15 cellular contexts compared by ENCODE assay signal in the genomic region with DNA sequence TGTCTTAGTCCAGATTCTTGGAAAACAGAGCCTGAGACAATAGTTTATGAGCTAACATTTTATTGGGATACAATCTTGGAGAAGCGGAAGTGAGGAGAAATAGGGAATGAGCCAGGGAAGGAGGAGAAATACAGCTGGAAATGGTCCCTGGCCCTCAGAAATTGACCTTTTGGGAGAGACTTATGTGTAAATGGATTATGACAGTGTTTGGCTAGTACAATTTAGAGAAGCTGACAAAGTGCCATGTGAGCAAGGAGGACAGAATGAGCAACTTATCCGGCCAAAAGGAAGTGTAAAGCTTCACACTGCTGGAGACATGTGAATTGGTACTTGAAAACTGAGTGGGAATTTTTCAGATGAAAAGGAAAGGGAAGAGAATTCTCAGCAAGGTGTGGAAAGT. TPM values are rescaled to one million over a fixed set of nuclear protein-coding genes. Genes with fewer than 3 reads are reported as not detected.
DNase-seq lines count a peak whose midpoint lies in the region; ATAC-seq and TF ChIP-seq lines count a peak whose summit lies in the region.
"Had no signal": no experiment of that assay in that cellular context is flagged by ENCODE, and none has a peak within 500 bp of the region (broad histone marks: within the 10 kb centered on the region; RNA-seq: fewer than 3 reads in every experiment).

No MANE protein-coding gene starts in this region.

- ATAC-seq in Panc1 (no peak), GM18867 (IDR thresholded peaks at IDR 0.05; ENCODE audit: unreplicated experiment) (no peak), HG03139 (IDR thresholded peaks at IDR 0.05; ENCODE audit: unreplicated experiment) (no peak)
- no peak for ATAC-seq in stimulated activated naive B cell treated with anti-CD40 and anti-IgM and Interleukin-4, amounts not matched to agents 10 μg/mL and 1 μg/mL and 100 μg/mL, for 72 hours (replicated peaks)
- ATAC-seq: gastrocnemius medialis had no signal

- no peak for TF ChIP-seq CTCF in Panc1 (IDR thresholded peaks at IDR 0.05)

- DNase-seq in T-helper 2 cell treated with Interferon-gamma antibody and Interleukin-4, amounts not matched to agents 5 μg/mL and 100 μg/mL, for 36 hours (ENCODE audit: low spot score): no peak
- DNase-seq in T-helper 2 cell: no peak
- DNase-seq in Panc1 (ENCODE audit: low read depth, low spot score): no peak
- DNase-seq in fibroblast of peridontal ligament (ENCODE audit: extremely low read depth): peak; percentile 28
- DNase-seq in stimulated activated naive B cell treated with anti-CD40 and anti-IgM and Interleukin-4, amounts not matched to agents 10 μg/mL and 1 μg/mL and 100 μg/mL, for 72 hours: no peak
- no peak for DNase-seq in RPMI8226
- DNase-seq: amniotic stem cell, gastrocnemius medialis, midbrain, NCI-H1092, OCI-M1, thyroid gland, WERI-Rb-1 had no signal

- POLR2A ChIA-PET in Panc1 (lab: Charles Lee): no interaction called here

- peaks cover 32% of the 10 kb centered on the region for H3K4me1 ChIP-seq in Panc1 (ENCODE audit: control insufficient read depth, insufficient read depth, low read length)

- H3K36me3 ChIP-seq in Panc1 (ENCODE audit: control insufficient read depth, insufficient read depth, low read length): no peaks in the 10 kb centered on the region
- H3K36me3 ChIP-seq: gastrocnemius medialis, thyroid gland, WERI-Rb-1 had no signal

- H3K27me3 ChIP-seq in Panc1 (ENCODE audit: control insufficient read depth, insufficient read depth, low read length): no peaks in the 10 kb centered on the region
- H3K27me3 ChIP-seq: gastrocnemius medialis, thyroid gland had no signal

- H3K27ac Mint-ChIP-seq in T-helper 2 cell treated with Interferon-gamma antibody and Interleukin-4, amounts not matched to agents 5 μg/mL and 100 μg/mL, for 36 hours: no peak overlapping the region
- peak overlapping the region; percentile 15 for H3K27ac Mint-ChIP-seq in stimulated activated naive B cell treated with anti-CD40 and anti-IgM and Interleukin-4, amounts not matched to agents 10 μg/mL and 1 μg/mL and 100 μg/mL, for 72 hours

- in situ Hi-C loops in Panc1 (cut with HindIII; ENCODE audit: low pct_unique_long_range_greater_than_20kb, low sequenced_read_pairs): no loop called here

- no peaks in the 10 kb centered on the region for H3K9me3 ChIP-seq in Panc1 (ENCODE audit: control insufficient read depth, insufficient read depth, low read depth, low read length)
- H3K9me3 ChIP-seq: gastrocnemius medialis, thyroid gland had no signal

- no TSS peak for BruUV-seq in Panc1 (replicated peaks; lab: Mats Ljungman, UMichigan)

- peak overlapping the region in 1 of 2 experiments; percentile 4; a peak in 1 of 4 replicates for H3K4me3 ChIP-seq in Panc1 (ENCODE audit: low read depth in 2 of 2, low read length in 2 of 2)
- H3K4me3 ChIP-seq: gastrocnemius medialis, thyroid gland had no signal

- peak overlapping the region; percentile 77 for H3K27ac ChIP-seq in Panc1 (ENCODE audit: low read length)
- H3K27ac ChIP-seq: gastrocnemius medialis, thyroid gland, WERI-Rb-1 had no signal

- peaks cover 55% of the 10 kb centered on the region for H3K4me1 Mint-ChIP-seq in T-helper 2 cell treated with Interferon-gamma antibody and Interleukin-4, amounts not matched to agents 5 μg/mL and 100 μg/mL, for 36 hours (ENCODE audit: low read depth)
- H3K4me1 Mint-ChIP-seq in stimulated activated naive B cell treated with anti-CD40 and anti-IgM and Interleukin-4, amounts not matched to agents 10 μg/mL and 1 μg/mL and 100 μg/mL, for 72 hours: peaks cover 44 to 59% of the 10 kb centered on the region in 2 donors

- peak overlapping the region; percentile 1 for H3K4me3 Mint-ChIP-seq in T-helper 2 cell treated with Interferon-gamma antibody and Interleukin-4, amounts not matched to agents 5 μg/mL and 100 μg/mL, for 36 hours
- peak overlapping the region in 1 of 2 donors; percentile 13 for H3K4me3 Mint-ChIP-seq in stimulated activated naive B cell treated with anti-CD40 and anti-IgM and Interleukin-4, amounts not matched to agents 10 μg/mL and 1 μg/mL and 100 μg/mL, for 72 hours

- CTCF ChIA-PET in Panc1 (lab: Charles Lee): no interaction called here

- no peaks in the 10 kb centered on the region for H3K27me3 Mint-ChIP-seq in T-helper 2 cell treated with Interferon-gamma antibody and Interleukin-4, amounts not matched to agents 5 μg/mL and 100 μg/mL, for 36 hours (ENCODE audit: low read depth)
- H3K27me3 Mint-ChIP-seq in stimulated activated naive B cell treated with anti-CD40 and anti-IgM and Interleukin-4, amounts not matched to agents 10 μg/mL and 1 μg/mL and 100 μg/mL, for 72 hours: no peaks in the 10 kb centered on the region

- intact Hi-C loops in Panc1 (cut with micrococcal nuclease; ENCODE audit: unreplicated experiment): loop anchor here (5.0 to 10.0 kb wide), 3 partner anchors 91 to 789 kb away; a partner anchor contains a TSS

- H3K9me3 Mint-ChIP-seq in T-helper 2 cell treated with Interferon-gamma antibody and Interleukin-4, amounts not matched to agents 5 μg/mL and 100 μg/mL, for 36 hours: no peaks in the 10 kb centered on the region
- H3K9me3 Mint-ChIP-seq in stimulated activated naive B cell treated with anti-CD40 and anti-IgM and Interleukin-4, amounts not matched to agents 10 μg/mL and 1 μg/mL and 100 μg/mL, for 72 hours: no peaks in the 10 kb centered on the region

- peaks cover 21% of the 10 kb centered on the region for H3K36me3 Mint-ChIP-seq in T-helper 2 cell treated with Interferon-gamma antibody and Interleukin-4, amounts not matched to agents 5 μg/mL and 100 μg/mL, for 36 hours (ENCODE audit: low read depth)
- peaks cover 2 to 14% of the 10 kb centered on the region in 2 donors for H3K36me3 Mint-ChIP-seq in stimulated activated naive B cell treated with anti-CD40 and anti-IgM and Interleukin-4, amounts not matched to agents 10 μg/mL and 1 μg/mL and 100 μg/mL, for 72 hours

RNA-seq across cellular contexts. Expression of a gene that starts 2.9 kb away (rescaled TPM):
- total RNA-seq in Panc1 (2021; ENCODE audit: unreplicated experiment): 11.5 TPM
- polyA plus RNA-seq in Panc1 (2012; ENCODE audit: insufficient read length): 9.7 TPM

RNA-seq across cellular contexts. Expression of a gene that starts 28.0 kb away (rescaled TPM):
- 161 TPM for total RNA-seq in Panc1 (2021; ENCODE audit: unreplicated experiment)
- polyA plus RNA-seq in Panc1 (2012; ENCODE audit: insufficient read length): 60.4 TPM
